1 cellular context compared by ENCODE assay signal in the genomic region with DNA sequence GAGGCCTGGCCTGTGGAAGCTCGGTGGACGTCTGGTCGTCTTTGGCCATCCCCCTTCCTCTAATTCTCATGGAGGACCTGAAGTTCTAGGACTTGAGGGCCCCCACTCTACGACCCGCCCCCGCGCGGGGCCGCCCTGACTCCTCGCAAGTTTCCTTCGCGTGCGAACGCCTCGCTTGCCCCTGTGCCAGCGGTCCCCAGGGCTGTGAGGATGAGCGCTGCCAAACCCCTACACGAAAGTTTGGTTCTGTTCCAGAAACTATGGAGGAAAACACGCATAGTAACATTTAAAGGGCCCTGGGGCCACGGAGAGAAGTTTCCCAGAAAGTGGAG.
TF ChIP-seq lines count a peak whose summit lies in the region.

No MANE protein-coding gene starts in this region.

TF ChIP-seq in HEK293T, 16 proteins besides CTCF, POLR2A, EP300 and RAD21 (continued from another document):
- no peak for TF ChIP-seq HDGF (IDR thresholded peaks at IDR 0.05; ENCODE audit: borderline replicate concordance)
- TF ChIP-seq CTBP1 (IDR thresholded peaks at IDR 0.05; ENCODE audit: borderline replicate concordance), result no peak
- no peak for TF ChIP-seq ARNT (IDR thresholded peaks at IDR 0.05)
